In the genomic region with DNA sequence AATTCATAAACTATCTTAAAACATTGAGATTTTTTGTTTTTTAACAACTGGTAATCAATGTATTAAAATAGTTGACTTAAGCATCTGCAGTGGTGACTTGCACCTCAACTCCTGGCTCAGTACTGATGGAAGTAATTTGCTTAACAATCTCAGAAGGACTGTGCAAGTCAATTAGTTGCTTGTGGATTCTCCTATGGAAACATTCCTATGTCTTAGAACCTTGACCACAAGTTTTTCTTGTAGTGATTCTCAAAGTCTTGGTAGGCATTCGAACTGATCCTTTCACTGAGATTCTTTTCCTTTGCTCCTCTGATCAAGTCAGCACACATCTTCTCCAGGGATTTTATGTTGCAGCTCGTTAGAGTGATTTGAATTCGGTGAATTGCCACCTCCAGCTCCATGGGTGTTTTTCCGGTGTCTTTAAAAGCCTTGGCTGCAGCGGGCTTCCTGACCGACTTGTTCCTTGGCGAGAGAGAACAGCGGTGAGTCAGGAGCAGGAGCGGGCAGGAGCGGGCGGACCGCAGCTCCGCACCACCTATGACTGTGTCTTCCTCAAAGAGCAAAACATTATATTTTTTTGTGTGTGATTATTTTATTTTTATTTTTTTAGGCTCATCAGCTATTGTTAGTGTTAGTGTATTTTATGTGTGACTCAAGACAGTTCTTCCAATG, we compare ENCODE assay signal across 10 cellular contexts. TPM values are rescaled to one million over a fixed set of nuclear protein-coding genes. Genes with fewer than 3 reads are reported as not detected.
A peak's percentile ranks its signal among the peaks of the same experiment; 100 is the strongest.
DNase-seq lines count a peak whose midpoint lies in the region; ATAC-seq, FAIRE-seq and TF ChIP-seq lines count a peak whose summit lies in the region.
"Had no signal": no experiment of that assay in that cellular context is flagged by ENCODE, and none has a peak within 500 bp of the region (broad histone marks: within the 10 kb centered on the region; RNA-seq: fewer than 3 reads in every experiment).

No MANE protein-coding gene starts in this region.

- no peak overlapping the region for H3K4me3 ChIP-seq in right lobe of liver

- ATAC-seq in Right ventricle myocardium inferior (peak; percentile 25), right lobe of liver (peak; percentile 34 to 63 (median 54)), HG02970 (IDR thresholded peaks at IDR 0.05; ENCODE audit: low FRiP score, unreplicated experiment) (no peak)

- FAIRE-seq in urothelium cell line (lab: Jason Lieb, UNC), result no peak

- DNase-seq in Right ventricle myocardium inferior (ENCODE audit: missing footprints), result no peak
- no peak for DNase-seq in cardiac septum (ENCODE audit: low spot score)
- DNase-seq in caudate nucleus (lab: John Stamatoyannopoulos, UW), result peak in 8 of 61 donors; percentile 11 to 35 (median 15)
- DNase-seq in right lobe of liver, result no peak
- DNase-seq in urothelium cell line (ENCODE audit: low spot score), result peak; percentile 81
- DNase-seq in NOMO-1 treated with dmso at 0.1 percent for 144 hours (lab: John Stamatoyannopoulos, UW; ENCODE audit: unreplicated experiment), result no peak
- DNase-seq in NCI-H82 treated with DMSO at 0.1 percent for 48 hours (lab: John Stamatoyannopoulos, UW; ENCODE audit: unreplicated experiment), result no peak
- DNase-seq: NCI-H748 treated with DMSO at 0.1 percent for 48 hours had no signal

- WGBS in right lobe of liver (ENCODE audit: insufficient coverage, low coverage, low lambda C conversion rate, missing lambda C conversion rate), result 75% methylated on average over 4 of the region's 13 CpGs

- peaks cover 6 to 80% (median 20%) of the 10 kb centered on the region in 4 donors for H3K36me3 ChIP-seq in right lobe of liver

- H3K27me3 ChIP-seq in right lobe of liver, result no peaks in the 10 kb centered on the region

- no peaks in the 10 kb centered on the region for H3K9me3 ChIP-seq in right lobe of liver

- intact Hi-C loops in Right ventricle myocardium inferior (cut with DNase I) (loop anchor here (10.0 kb wide), 1 partner anchor 413 kb away; no protein-coding TSS in a partner anchor), cardiac septum (cut with DNase I) (no loop called here), right lobe of liver (cut with DNase I) (no loop called here)

- TF ChIP-seq POLR2A in right lobe of liver (IDR thresholded peaks at IDR 0.05), result no peak

- TF ChIP-seq CTCF in right lobe of liver (IDR thresholded peaks at IDR 0.05), result no peak

- no peaks in the 10 kb centered on the region for H3K4me1 ChIP-seq in right lobe of liver

- peak overlapping the region; percentile 68 for H3K27ac ChIP-seq in caudate nucleus (ENCODE audit: low read depth, low read length)
- H3K27ac ChIP-seq in right lobe of liver, result no peak overlapping the region
- H3K27ac ChIP-seq: C4-2B had no signal

RNA-seq across cellular contexts. Expression of gene HMGXB3, which starts 21.1 kb away (rescaled TPM):
- total RNA-seq in Right ventricle myocardium inferior (14.6 TPM), cardiac septum (17.6 TPM), right lobe of liver (10 to 100 TPM in 4 of 6 experiments, 1 to 10 TPM in 2; 7.7 to 28.3 (median 12.2) TPM)

RNA-seq across cellular contexts. Expression of gene TIGD6, which starts 21.2 kb away (rescaled TPM):
- total RNA-seq in Right ventricle myocardium inferior (2.4 TPM), cardiac septum (2.7 TPM), right lobe of liver (1 to 10 TPM; 1.5 to 2.8 (median 2.2) TPM)
